8 cellular contexts compared by ENCODE assay signal in genomic region chr4:165207431-165208321, GRCh38. TPM values are rescaled to one million over a fixed set of nuclear protein-coding genes. Genes with fewer than 3 reads are reported as not detected.
A peak's percentile ranks its signal among the peaks of the same experiment; 100 is the strongest.
DNase-seq lines count a peak whose midpoint lies in the region; ATAC-seq and TF ChIP-seq lines count a peak whose summit lies in the region.

Gene KLHL2, plus strand, starts transcription at chr4:165207561. Its CDS starts 316 bp downstream, at chr4:165207877.

- peak in 1 of 2 donors; percentile 52 for TF ChIP-seq POLR2A in heart left ventricle (IDR thresholded peaks at IDR 0.05)

- H3K9me3 ChIP-seq in ES-I3 (ENCODE audit: control insufficient read depth, insufficient read depth, low read length) = no peaks in the 10 kb centered on the region
- no peaks in the 10 kb centered on the region for H3K9me3 ChIP-seq in adipocyte (ENCODE audit: control insufficient read depth, low read length)
- no peaks in the 10 kb centered on the region for H3K9me3 ChIP-seq in heart left ventricle

- intact Hi-C loops in heart left ventricle (cut with DNase I) = loop anchor here in 9 of 10 donors (1.0 to 10.0 kb wide), 9 partner anchors 50 to 120 kb away; partner anchors contain the start of genes MSMO1 (in 7 of the 9) and TMEM192 (in 2 of the 9)

- H3K9ac ChIP-seq in ES-I3 (ENCODE audit: low read depth, low read length) (peak within 1 kb of the TSS; percentile 42), adipocyte (ENCODE audit: low read length) (peak within 1 kb of the TSS; percentile 84)

- peaks cover 31% of the 10 kb centered on the region for H3K4me1 ChIP-seq in ES-I3 (ENCODE audit: insufficient read depth, low read length)
- peaks cover 26% of the 10 kb centered on the region for H3K4me1 ChIP-seq in adipocyte (ENCODE audit: control insufficient read depth, insufficient read depth, low read length)
- peaks cover 0 to 62% (median 13%) of the 10 kb centered on the region in 12 donors for H3K4me1 ChIP-seq in heart left ventricle
- peaks cover 2% of the 10 kb centered on the region for H3K4me1 ChIP-seq in urinary bladder (ENCODE audit: insufficient read depth)

- H3K27me3 Mint-ChIP-seq in progenitor cell of endocrine pancreas = peaks cover 7% of the 10 kb centered on the region

- no peaks in the 10 kb centered on the region for H3K9me3 Mint-ChIP-seq in progenitor cell of endocrine pancreas (ENCODE audit: low read depth)

- H3K27me3 ChIP-seq in adipocyte (replicated peaks; ENCODE audit: control insufficient read depth, insufficient read depth, low read length) (no peaks in the 10 kb centered on the region), heart left ventricle (no peaks in the 10 kb centered on the region)

- ATAC-seq in GM21786 (IDR thresholded peaks at IDR 0.05; ENCODE audit: unreplicated experiment) (peak; percentile 80), heart left ventricle (peak; percentile 87 to 97 (median 96))

- H3K27ac Mint-ChIP-seq in progenitor cell of endocrine pancreas = peak within 1 kb of the TSS; percentile 91

- peak within 1 kb of the TSS; percentile 83 for H3K4me3 ChIP-seq in adipocyte (ENCODE audit: low read length)
- peak within 1 kb of the TSS; percentile 59 to 98 (median 86) for H3K4me3 ChIP-seq in heart left ventricle
- peak within 1 kb of the TSS; percentile 91 for H3K4me3 ChIP-seq in urinary bladder (ENCODE audit: low read depth, low read length)

- DNase-seq in Kasumi-1 (lab: John Stamatoyannopoulos, UW) (peak; percentile 63 to 72), SW480 (ENCODE audit: low spot score) (peak; percentile 65), adipocyte (ENCODE audit: low read depth) (peak; percentile 90), heart left ventricle (peak; percentile 86 to 93 (median 88)), progenitor cell of endocrine pancreas (ENCODE audit: low spot score, unreplicated experiment) (peak; percentile 61)

- peak within 1 kb of the TSS; percentile 85 for H3K4me3 Mint-ChIP-seq in progenitor cell of endocrine pancreas (ENCODE audit: low read depth)

- no peaks in the 10 kb centered on the region for H3K36me3 Mint-ChIP-seq in progenitor cell of endocrine pancreas (ENCODE audit: insufficient read depth)

- WGBS in heart left ventricle, 4 donors = 0 to 2% (median 0%) methylated on average over 26 to 116 of the region's 116 CpGs
- WGBS in urinary bladder = under 1% methylated on average over 115 of the region's 116 CpGs

- TF ChIP-seq CTCF in heart left ventricle (IDR thresholded peaks at IDR 0.05) (peak in 1 of 12 donors; percentile 19), progenitor cell of endocrine pancreas (IDR thresholded peaks at IDR 0.05; ENCODE audit: unreplicated experiment) (peak; percentile 12)

- H3K36me3 ChIP-seq in ES-I3 (ENCODE audit: insufficient read depth, low read length) (no peaks in the 10 kb centered on the region), adipocyte (ENCODE audit: control insufficient read depth, insufficient read depth, low read length, severe bottlenecking) (no peaks in the 10 kb centered on the region), heart left ventricle (no peaks in the 10 kb centered on the region), urinary bladder (ENCODE audit: insufficient read depth) (no peaks in the 10 kb centered on the region)

- peak within 1 kb of the TSS; percentile 70 to 90 (median 81) for H3K27ac ChIP-seq in heart left ventricle
- peak within 1 kb of the TSS; percentile 82 for H3K27ac ChIP-seq in urinary bladder (ENCODE audit: low read depth)

- peaks cover 30% of the 10 kb centered on the region for H3K4me1 Mint-ChIP-seq in progenitor cell of endocrine pancreas (ENCODE audit: low read depth)

RNA-seq across cellular contexts. Expression of gene KLHL2, which starts in this region (rescaled TPM):
- total RNA-seq in heart left ventricle = 10 to 100 TPM in 6 of 9 donors, 1 to 10 TPM in 3; 7.2 to 18.6 (median 10.8) TPM
- polyA plus RNA-seq in heart left ventricle = 10 to 100 TPM in 1 of 2 donors, 1 to 10 TPM in 1; 4.0 to 15.5 TPM
- total RNA-seq in progenitor cell of endocrine pancreas = 22.1 and 22.3 TPM in 2 replicates
- total RNA-seq in urinary bladder = 13.7 TPM
- polyA plus RNA-seq in urinary bladder = 16.6 TPM

Comparison
In these comparisons a context has a peak if more than half of its experiments do, and no peak if none do; other contexts are left out.
1. Peak in every context shown above with its lines: DNase-seq, ATAC-seq, H3K4me3 ChIP-seq and H3K27ac ChIP-seq.